15 cellular contexts compared by ENCODE assay signal in genomic region chr19:29119582-29119981, GRCh38.
DNase-seq lines count a peak whose midpoint lies in the region; ATAC-seq, FAIRE-seq and TF ChIP-seq lines count a peak whose summit lies in the region.
"Had no signal": no experiment of that assay in that cellular context is flagged by ENCODE, and none has a peak within 500 bp of the region (broad histone marks: within the 10 kb centered on the region; RNA-seq: fewer than 3 reads in every experiment).

No MANE protein-coding gene starts in this region.

- POLR2A ChIA-PET in activated CD4-positive, alpha-beta memory T cell treated with anti-CD3 and anti-CD28 coated beads, Interleukin-2, amount 10 ng/mL, durations not matched to agents 7 days and 5 days (lab: Charles Lee), result no interaction called here

- CTCF ChIA-PET in activated CD4-positive, alpha-beta memory T cell treated with anti-CD3 and anti-CD28 coated beads, Interleukin-2, amount 10 ng/mL, durations not matched to agents 7 days and 5 days (lab: Charles Lee), result interaction anchor here (1.0 kb wide), 1 partner anchor 140 kb away, joined by 3 read pairs; no protein-coding TSS in a partner anchor

- peak; percentile 4 for TF ChIP-seq CTCF in D721Med (IDR thresholded peaks at IDR 0.05; ENCODE audit: insufficient read depth, missing control alignments)
- TF ChIP-seq CTCF in epithelial cell of proximal tubule (conservative IDR thresholded peaks at IDR 0.05; ENCODE audit: low read depth, low read length), result peak; percentile 66

- intact Hi-C loops in posterior vena cava (cut with DNase I), result no loop called here

- no peak overlapping the region for H3K4me3 ChIP-seq in epithelial cell of proximal tubule (ENCODE audit: low read depth, low read length)
- H3K4me3 ChIP-seq: SK-N-MC had no signal

- ATAC-seq in GM18517 (IDR thresholded peaks at IDR 0.05; ENCODE audit: unreplicated experiment), result no peak

- DNase-seq in D721Med (ENCODE audit: insufficient read length, low spot score), result no peak
- no peak for DNase-seq in epithelial cell of proximal tubule (ENCODE audit: low read depth)
- DNase-seq in posterior vena cava (ENCODE audit: low spot score), result peak; percentile 40
- DNase-seq in stimulated activated CD4-positive, alpha-beta T cell treated with anti-CD3 and anti-CD28 coated beads, Interleukin-4, amount 100 ng/mL, for 4 hours, result no peak
- no peak for DNase-seq in DMS79 (lab: John Stamatoyannopoulos, UW)
- DNase-seq in activated CD4-positive, alpha-beta memory T cell treated with anti-CD3 and anti-CD28 coated beads, Interleukin-2, amount 10 ng/mL, durations not matched to agents 7 days and 5 days, result no peak
- DNase-seq: activated CD4-positive, alpha-beta T cell treated with anti-CD3 and anti-CD28 coated beads for 1 hour; COR-L47; NCI-H69; stimulated activated CD4-positive, alpha-beta T cell treated with anti-CD3 and anti-CD28 coated beads, Interleukin-4, amount 100 ng/mL, for 1 hour had no signal

- H3K9me3 Mint-ChIP-seq in activated CD4-positive, alpha-beta memory T cell treated with anti-CD3 and anti-CD28 coated beads, Interleukin-2, amount 10 ng/mL, durations not matched to agents 7 days and 5 days, result no peaks in the 10 kb centered on the region

- TF ChIP-seq RAD21 in Ishikawa (IDR thresholded peaks at IDR 0.05; ENCODE audit: low read depth), result no peak

- FAIRE-seq in D721Med (lab: Jason Lieb, UNC), result no peak

- H3K27me3 Mint-ChIP-seq in activated CD4-positive, alpha-beta memory T cell treated with anti-CD3 and anti-CD28 coated beads, Interleukin-2, amount 10 ng/mL, durations not matched to agents 7 days and 5 days, result no peaks in the 10 kb centered on the region
- H3K27me3 Mint-ChIP-seq: stimulated activated naive CD8-positive, alpha-beta T cell treated with anti-CD3 and anti-CD28 coated beads, Interleukin-15, Interleukin-2, amounts not matched to agents 100 ng/mL and 50 ng/mL, for 24 hours had no signal

- TF ChIP-seq EP300 in Ishikawa (IDR thresholded peaks at IDR 0.05; ENCODE audit: borderline replicate concordance), result no peak

- H3K36me3 Mint-ChIP-seq in activated CD4-positive, alpha-beta memory T cell treated with anti-CD3 and anti-CD28 coated beads, Interleukin-2, amount 10 ng/mL, durations not matched to agents 7 days and 5 days (ENCODE audit: low read depth), result no peaks in the 10 kb centered on the region
- H3K36me3 Mint-ChIP-seq: mesothelial cell of epicardium had no signal

- no peak overlapping the region for H3K4me3 Mint-ChIP-seq in activated CD4-positive, alpha-beta memory T cell treated with anti-CD3 and anti-CD28 coated beads, Interleukin-2, amount 10 ng/mL, durations not matched to agents 7 days and 5 days
- H3K4me3 Mint-ChIP-seq: mesothelial cell of epicardium; stimulated activated naive CD8-positive, alpha-beta T cell treated with anti-CD3 and anti-CD28 coated beads, Interleukin-15, Interleukin-2, amounts not matched to agents 100 ng/mL and 50 ng/mL, for 24 hours had no signal

- H3K27ac Mint-ChIP-seq in activated CD4-positive, alpha-beta memory T cell treated with anti-CD3 and anti-CD28 coated beads, Interleukin-2, amount 10 ng/mL, durations not matched to agents 7 days and 5 days, result no peak overlapping the region
- H3K27ac Mint-ChIP-seq: mesothelial cell of epicardium; stimulated activated naive CD8-positive, alpha-beta T cell treated with anti-CD3 and anti-CD28 coated beads, Interleukin-15, Interleukin-2, amounts not matched to agents 100 ng/mL and 50 ng/mL, for 24 hours had no signal

- no peaks in the 10 kb centered on the region for H3K4me1 Mint-ChIP-seq in activated CD4-positive, alpha-beta memory T cell treated with anti-CD3 and anti-CD28 coated beads, Interleukin-2, amount 10 ng/mL, durations not matched to agents 7 days and 5 days
- H3K4me1 Mint-ChIP-seq: mesothelial cell of epicardium had no signal

TF ChIP-seq in Ishikawa, 13 proteins besides CTCF, POLR2A, EP300 and RAD21:
- TF ChIP-seq, protein P1, sequence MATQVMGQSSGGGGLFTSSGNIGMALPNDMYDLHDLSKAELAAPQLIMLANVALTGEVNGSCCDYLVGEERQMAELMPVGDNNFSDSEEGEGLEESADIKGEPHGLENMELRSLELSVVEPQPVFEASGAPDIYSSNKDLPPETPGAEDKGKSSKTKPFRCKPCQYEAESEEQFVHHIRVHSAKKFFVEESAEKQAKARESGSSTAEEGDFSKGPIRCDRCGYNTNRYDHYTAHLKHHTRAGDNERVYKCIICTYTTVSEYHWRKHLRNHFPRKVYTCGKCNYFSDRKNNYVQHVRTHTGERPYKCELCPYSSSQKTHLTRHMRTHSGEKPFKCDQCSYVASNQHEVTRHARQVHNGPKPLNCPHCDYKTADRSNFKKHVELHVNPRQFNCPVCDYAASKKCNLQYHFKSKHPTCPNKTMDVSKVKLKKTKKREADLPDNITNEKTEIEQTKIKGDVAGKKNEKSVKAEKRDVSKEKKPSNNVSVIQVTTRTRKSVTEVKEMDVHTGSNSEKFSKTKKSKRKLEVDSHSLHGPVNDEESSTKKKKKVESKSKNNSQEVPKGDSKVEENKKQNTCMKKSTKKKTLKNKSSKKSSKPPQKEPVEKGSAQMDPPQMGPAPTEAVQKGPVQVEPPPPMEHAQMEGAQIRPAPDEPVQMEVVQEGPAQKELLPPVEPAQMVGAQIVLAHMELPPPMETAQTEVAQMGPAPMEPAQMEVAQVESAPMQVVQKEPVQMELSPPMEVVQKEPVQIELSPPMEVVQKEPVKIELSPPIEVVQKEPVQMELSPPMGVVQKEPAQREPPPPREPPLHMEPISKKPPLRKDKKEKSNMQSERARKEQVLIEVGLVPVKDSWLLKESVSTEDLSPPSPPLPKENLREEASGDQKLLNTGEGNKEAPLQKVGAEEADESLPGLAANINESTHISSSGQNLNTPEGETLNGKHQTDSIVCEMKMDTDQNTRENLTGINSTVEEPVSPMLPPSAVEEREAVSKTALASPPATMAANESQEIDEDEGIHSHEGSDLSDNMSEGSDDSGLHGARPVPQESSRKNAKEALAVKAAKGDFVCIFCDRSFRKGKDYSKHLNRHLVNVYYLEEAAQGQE (IDR thresholded peaks at IDR 0.05; ENCODE audit: low read depth), result peak; percentile 61
- TF ChIP-seq TCF12 (IDR thresholded peaks at IDR 0.05; ENCODE audit: low read depth), result no peak
